ENCODE assay signal across 9 cellular contexts in genomic region chr22:42906605-42907338, GRCh38. TPM values are rescaled to one million over a fixed set of nuclear protein-coding genes. Genes with fewer than 3 reads are reported as not detected.
DNase-seq lines count a peak whose midpoint lies in the region; ATAC-seq and TF ChIP-seq lines count a peak whose summit lies in the region.
"Had no signal": no experiment of that assay in that cellular context is flagged by ENCODE, and none has a peak within 500 bp of the region (broad histone marks: within the 10 kb centered on the region; RNA-seq: fewer than 3 reads in every experiment).

No MANE protein-coding gene starts in this region.

- H3K9ac ChIP-seq in IMR-90 (ENCODE audit: low read depth, low read length) = no peak overlapping the region

- TF ChIP-seq POLR2A in IMR-90 (IDR thresholded peaks at IDR 0.05; ENCODE audit: low read depth, low read length) (no peak), stomach (IDR thresholded peaks at IDR 0.05) (no peak)

- in situ Hi-C loops in IMR-90 (cut with MboI; ENCODE audit: low sequenced_read_pairs) = no loop called here

- H3K4me2 ChIP-seq in IMR-90 (ENCODE audit: low read depth, low read length) = no peak overlapping the region

- no peak overlapping the region for H2BK120ac ChIP-seq in IMR-90 (ENCODE audit: low read depth, low read length)

- H2AFZ ChIP-seq in IMR-90 (replicated peaks; ENCODE audit: low read length, poor library complexity) = no peak overlapping the region

- H2BK15ac ChIP-seq in IMR-90 (ENCODE audit: low read depth, low read length) = no peak overlapping the region

- H2BK5ac ChIP-seq in IMR-90 (ENCODE audit: low read depth, low read length, poor library complexity, severe bottlenecking) = no peak overlapping the region

- intact Hi-C loops in IMR-90 (cut with micrococcal nuclease) (no loop called here), left lung (cut with DNase I) (no loop called here), stomach (cut with DNase I; ENCODE audit: low total_unique reads) (no loop called here)

- TF ChIP-seq CTCF in IMR-90 (conservative IDR thresholded peaks at IDR 0.05; ENCODE audit: low read depth, low read length) (no peak), choroid plexus epithelial cell (conservative IDR thresholded peaks at IDR 0.05; ENCODE audit: low read depth, low read length) (no peak), left lung (IDR thresholded peaks at IDR 0.05) (no peak), stomach (IDR thresholded peaks at IDR 0.05) (no peak)

- H3K4me1 Mint-ChIP-seq in activated T-cell treated with anti-CD3 and anti-CD28 coated beads, Interleukin-2, amount 50 U/mL, for 4 hours (ENCODE audit: low read depth) = peaks cover 3% of the 10 kb centered on the region

- no peak overlapping the region for H3K18ac ChIP-seq in IMR-90 (ENCODE audit: low read depth, low read length)

- no peaks in the 10 kb centered on the region for H3K27me3 Mint-ChIP-seq in activated T-cell treated with anti-CD3 and anti-CD28 coated beads, Interleukin-2, amount 50 U/mL, for 4 hours (ENCODE audit: low read depth)

- H3K56ac ChIP-seq in IMR-90 (ENCODE audit: extremely low read depth, insufficient read depth, low read length) = no peak overlapping the region

- H4K5ac ChIP-seq in IMR-90 (ENCODE audit: low read depth, low read length) = no peak overlapping the region

- no peak overlapping the region for H2AK9ac ChIP-seq in IMR-90 (replicated peaks; ENCODE audit: low read depth, low read length, poor library complexity)

- dilution Hi-C loops in IMR-90 (cut with HindIII; ENCODE audit: low sequenced_read_pairs, unreplicated experiment) = no loop called here

- H4K8ac ChIP-seq in IMR-90 (ENCODE audit: low read depth in 2 of 2, low read length in 2 of 2) = no peak overlapping the region

- POLR2A ChIA-PET in IMR-90 (lab: Charles Lee; ENCODE audit: unreplicated experiment) = no interaction called here

- H3K4me3 Mint-ChIP-seq in activated T-cell treated with anti-CD3 and anti-CD28 coated beads, Interleukin-2, amount 50 U/mL, for 4 hours = no peak overlapping the region

- no peak overlapping the region for H3K14ac ChIP-seq in IMR-90 (replicated peaks; ENCODE audit: low read depth, low read length)

- no peak overlapping the region for H3K4me3 ChIP-seq in IMR-90 (ENCODE audit: insufficient read depth, low read depth, low read length)
- no peak overlapping the region for H3K4me3 ChIP-seq in choroid plexus epithelial cell (ENCODE audit: low read depth, low read length)
- H3K4me3 ChIP-seq in left lung = no peak overlapping the region
- H3K4me3 ChIP-seq in stomach = no peak overlapping the region

- H3K9me3 ChIP-seq in IMR-90 (ENCODE audit: control insufficient read depth, insufficient read depth, low read length) (no peaks in the 10 kb centered on the region), left lung (no peaks in the 10 kb centered on the region), stomach (no peaks in the 10 kb centered on the region)

- no peak overlapping the region for H4K91ac ChIP-seq in IMR-90 (ENCODE audit: insufficient read depth, low read depth, low read length)

- CTCF ChIA-PET in IMR-90 (lab: Yijun Ruan, JAX) = no interaction called here

- no TSS peak for BruUV-seq in IMR-90 (replicated peaks; lab: Mats Ljungman, UMichigan)

- peaks cover 15% of the 10 kb centered on the region for H3K36me3 Mint-ChIP-seq in activated T-cell treated with anti-CD3 and anti-CD28 coated beads, Interleukin-2, amount 50 U/mL, for 4 hours (ENCODE audit: insufficient read depth)

- H3K27ac ChIP-seq in IMR-90 (ENCODE audit: insufficient read depth, low read length) = peak overlapping the region; percentile 5; the same call in 1 of the 2 replicates
- H3K27ac ChIP-seq in left lung = peak overlapping the region; percentile 41 to 69
- peak overlapping the region; percentile 33 to 73 (median 69) for H3K27ac ChIP-seq in stomach

- peaks cover 61 to 96% of the 10 kb centered on the region in 2 experiments for H3K79me1 ChIP-seq in IMR-90 (ENCODE audit: low read depth in 1 of 2, low read length in 2 of 2)

- no peak overlapping the region for H3K23ac ChIP-seq in IMR-90 (ENCODE audit: low read depth, low read length)

- no peaks in the 10 kb centered on the region for H3K9me3 Mint-ChIP-seq in activated T-cell treated with anti-CD3 and anti-CD28 coated beads, Interleukin-2, amount 50 U/mL, for 4 hours

- peaks cover 35% of the 10 kb centered on the region for H3K9me1 ChIP-seq in IMR-90 (ENCODE audit: insufficient read depth, low read length)

- 40% methylated on average over 1 of the region's 6 CpGs; no CpG with 5 or more reads in 1 of the 2 experiments for WGBS in IMR-90 (ENCODE audit: extremely low coverage in 2 of 2, insufficient read length in 1 of 2), 2 experiments
- 57 to 80% (median 71%) methylated on average over 6 of the region's 6 CpGs for WGBS in stomach, 5 donors

- no peak for TF ChIP-seq EP300 in stomach (IDR thresholded peaks at IDR 0.05)

- peak; percentile 19 for ATAC-seq in IMR-90 (ENCODE audit: low read depth)
- peak; percentile 7 for ATAC-seq in left lung
- ATAC-seq in activated T-cell treated with anti-CD3 and anti-CD28 coated beads, Interleukin-2, amount 50 U/mL, for 4 hours = no peak
- no peak for ATAC-seq in HG03378 (IDR thresholded peaks at IDR 0.05; ENCODE audit: unreplicated experiment)

- no peak overlapping the region for H3K4ac ChIP-seq in IMR-90 (ENCODE audit: low read depth, low read length)

- peaks cover 78% of the 10 kb centered on the region for H4K20me1 ChIP-seq in IMR-90 (ENCODE audit: insufficient read depth, low read length)

- H3K36me3 ChIP-seq in IMR-90 (ENCODE audit: control insufficient read depth, insufficient read depth, low read length) (peaks cover 16% of the 10 kb centered on the region), left lung (peaks cover 0 to 49% of the 10 kb centered on the region in 2 donors), stomach (peaks cover 4 to 48% (median 24%) of the 10 kb centered on the region in 4 donors)

- DNase-seq in IMR-90 (peak; percentile 16), choroid plexus epithelial cell (ENCODE audit: low read depth) (peak; percentile 28), left lung (no peak), stomach (no peak), amniotic stem cell (lab: John Stamatoyannopoulos, UW) (no peak), CD1c-positive myeloid dendritic cell (ENCODE audit: extremely low spot score) (no peak)
- no peak for DNase-seq in activated T-cell treated with anti-CD3 and anti-CD28 coated beads, Interleukin-2, amount 50 U/mL, for 4 hours
- DNase-seq: activated CD4-positive, CD25-positive, alpha-beta regulatory T cell had no signal

- no peak overlapping the region for H2BK20ac ChIP-seq in IMR-90 (ENCODE audit: low read depth, low read length)

- H2AK5ac ChIP-seq in IMR-90 (ENCODE audit: low read depth, low read length) = no peak overlapping the region

- TF ChIP-seq RAD21 in IMR-90 (IDR thresholded peaks at IDR 0.05; ENCODE audit: low read length) = no peak

- no peaks in the 10 kb centered on the region for H3K27me3 ChIP-seq in IMR-90 (ENCODE audit: control insufficient read depth, insufficient read depth, low read length)
- no peaks in the 10 kb centered on the region for H3K27me3 ChIP-seq in left lung
- no peaks in the 10 kb centered on the region for H3K27me3 ChIP-seq in stomach

- H3K4me1 ChIP-seq in IMR-90 (ENCODE audit: control insufficient read depth, insufficient read depth, low read length) = peaks cover 18% of the 10 kb centered on the region
- peaks cover 23 to 52% of the 10 kb centered on the region in 2 donors for H3K4me1 ChIP-seq in left lung
- H3K4me1 ChIP-seq in stomach = peaks cover 38 to 84% (median 66%) of the 10 kb centered on the region in 4 donors

TF ChIP-seq in IMR-90, 13 proteins besides CTCF, POLR2A, EP300 and RAD21:
- TF ChIP-seq, protein P1, sequence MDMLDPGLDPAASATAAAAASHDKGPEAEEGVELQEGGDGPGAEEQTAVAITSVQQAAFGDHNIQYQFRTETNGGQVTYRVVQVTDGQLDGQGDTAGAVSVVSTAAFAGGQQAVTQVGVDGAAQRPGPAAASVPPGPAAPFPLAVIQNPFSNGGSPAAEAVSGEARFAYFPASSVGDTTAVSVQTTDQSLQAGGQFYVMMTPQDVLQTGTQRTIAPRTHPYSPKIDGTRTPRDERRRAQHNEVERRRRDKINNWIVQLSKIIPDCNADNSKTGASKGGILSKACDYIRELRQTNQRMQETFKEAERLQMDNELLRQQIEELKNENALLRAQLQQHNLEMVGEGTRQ (IDR thresholded peaks at IDR 0.05; ENCODE audit: low read depth, low read length) = no peak
- TF ChIP-seq MAFK (IDR thresholded peaks at IDR 0.05; ENCODE audit: low read depth, low read length) = no peak
- no peak for TF ChIP-seq BHLHE40 (IDR thresholded peaks at IDR 0.05; ENCODE audit: low read depth, low read length)
- TF ChIP-seq CEBPB (IDR thresholded peaks at IDR 0.05; ENCODE audit: low read depth, low read length) = peak; percentile 98
- no peak for TF ChIP-seq CHD1 (IDR thresholded peaks at IDR 0.05; ENCODE audit: low read depth, low read length)
- no peak for TF ChIP-seq SMC3 (IDR thresholded peaks at IDR 0.05; ENCODE audit: low read depth, low read length)
- no peak; the same call in 1 of the 2 replicates for TF ChIP-seq MXI1 (IDR thresholded peaks at IDR 0.05; ENCODE audit: borderline replicate concordance, low read depth, low read length)

RNA-seq across cellular contexts. Expression of gene ARFGAP3, which starts 49.7 kb away (rescaled TPM):
- total RNA-seq in IMR-90 (2012; rRNA removed) (70.1 and 88.0 TPM in 2 replicates), left lung (10 to 100 TPM; 45.3 to 52.8 TPM), stomach (10 to 100 TPM in 4 of 5 donors, 1 to 10 TPM in 1; 4.6 to 77.5 (median 40.6) TPM)
- polyA plus RNA-seq in IMR-90 (2012; rRNA removed) (46.5 and 50.0 TPM in 2 replicates), stomach (10 to 100 TPM; 23.2 to 51.9 (median 39.2) TPM)
- polyA plus RNA-seq in IMR-90 (2012; cell fraction: cytosol; rRNA removed) = 20.1 and 23.0 TPM in 2 replicates
- polyA plus RNA-seq in IMR-90 (2012; cell fraction: nucleus; rRNA removed; ENCODE audit: low replicate concordance) = 20.9 and 47.6 TPM in 2 replicates
- 10 to 100 TPM; 21.6 to 34.5 (median 26.8) TPM for total RNA-seq in activated T-cell treated with anti-CD3 and anti-CD28 coated beads, Interleukin-2, amount 50 U/mL, for 4 hours

Comparison
In these comparisons a context has a peak if more than half of its experiments do, and no peak if none do; other contexts are left out.
1. ATAC-seq: peak in IMR-90 (single experiment) and left lung (single experiment); none in activated T-cell treated with anti-CD3 and anti-CD28 coated beads, Interleukin-2, amount 50 U/mL, for 4 hours (0 of 2) and HG03378 (single experiment).
2. DNase-seq: peak in IMR-90 (single experiment) and choroid plexus epithelial cell (single experiment); none in left lung (0 of 2), stomach (single experiment), activated T-cell treated with anti-CD3 and anti-CD28 coated beads, Interleukin-2, amount 50 U/mL, for 4 hours (single experiment), amniotic stem cell (single experiment) and CD1c-positive myeloid dendritic cell (single experiment).
3. H3K27ac ChIP-seq: peak in every context shown above with its lines; median percentile 69 in stomach; 55 in left lung; 5 in IMR-90.